ENCODE assay signal across 8 cellular contexts in the genomic region with DNA sequence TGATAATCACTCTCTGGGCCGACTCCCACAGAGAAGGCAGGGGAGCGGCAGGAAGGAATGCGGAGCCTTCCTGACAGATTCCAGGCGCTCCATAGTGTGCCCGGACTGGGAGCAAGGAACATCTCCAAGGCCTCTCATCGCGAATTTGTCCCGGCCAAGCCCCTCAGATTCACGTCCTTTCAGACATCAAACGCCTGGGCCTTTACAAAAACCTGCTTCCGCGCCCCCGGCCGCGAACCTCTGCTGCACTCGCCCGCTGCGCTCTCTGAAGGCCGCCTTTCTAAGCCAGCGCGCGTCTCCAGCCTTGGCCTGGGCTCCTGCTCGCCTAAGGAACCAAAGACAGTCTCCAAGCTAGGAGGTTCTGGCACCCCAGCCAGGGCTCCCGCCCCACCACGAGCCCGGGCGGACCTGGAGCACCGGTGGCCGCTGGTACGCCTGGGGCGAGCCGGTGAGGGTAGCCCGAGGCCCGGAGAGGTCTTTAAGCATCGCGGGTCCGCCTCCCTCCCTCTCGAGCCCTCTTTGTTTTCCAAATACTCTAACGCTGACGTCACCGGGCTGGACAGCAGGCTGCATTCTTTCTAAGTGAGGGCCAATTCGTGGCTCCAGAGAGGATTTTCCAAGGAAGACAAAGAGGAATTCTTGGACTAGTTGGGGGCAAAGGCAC. TPM values are rescaled to one million over a fixed set of nuclear protein-coding genes. Genes with fewer than 3 reads are reported as not detected.
DNase-seq lines count a peak whose midpoint lies in the region; ATAC-seq and TF ChIP-seq lines count a peak whose summit lies in the region.

No MANE protein-coding gene starts in this region.

- H3K9me3 ChIP-seq in Caco-2 (no peaks in the 10 kb centered on the region), right cardiac atrium (ENCODE audit: control insufficient read depth, low read length) (no peaks in the 10 kb centered on the region)

- H3K27me3 ChIP-seq in Caco-2 (replicated peaks; ENCODE audit: control insufficient read depth, insufficient read depth, low read length) (no peaks in the 10 kb centered on the region), right cardiac atrium (ENCODE audit: control insufficient read depth, insufficient read depth) (no peaks in the 10 kb centered on the region)

- ATAC-seq in right cardiac atrium: peak; percentile 80 to 81
- no peak for ATAC-seq in GM19397 (IDR thresholded peaks at IDR 0.05; ENCODE audit: unreplicated experiment)
- no peak for ATAC-seq in HG02973 (IDR thresholded peaks at IDR 0.05; ENCODE audit: unreplicated experiment)
- ATAC-seq in HG02840 (IDR thresholded peaks at IDR 0.05; ENCODE audit: low FRiP score, unreplicated experiment): no peak

- TSS peak; percentile 45 for BruUV-seq in Caco-2 (replicated peaks; lab: Mats Ljungman, UMichigan)

- TF ChIP-seq CTCF in Caco-2 (IDR thresholded peaks at IDR 0.05; ENCODE audit: insufficient read depth in 1 of 2, low read depth in 1 of 2, low read length in 1 of 2, severe bottlenecking in 1 of 2, unreplicated experiment in 1 of 2): no peak

- H3K27ac ChIP-seq in right cardiac atrium (ENCODE audit: low read length): peak overlapping the region; percentile 99

- POLR2A ChIA-PET in Caco-2 (lab: Charles Lee): interaction anchor here (0.6 to 4.6 kb wide), 7 partner anchors 8 to 72 kb away, joined by 3 to 70 read pairs (median 6); no protein-coding TSS in a partner anchor

- H3K4me1 ChIP-seq in Caco-2 (peaks cover 69% of the 10 kb centered on the region), right cardiac atrium (ENCODE audit: control insufficient read depth, insufficient read depth, low read length) (peaks cover 35% of the 10 kb centered on the region)

- H3K36me3 ChIP-seq in Caco-2 (ENCODE audit: control insufficient read depth, insufficient read depth, low read length): peaks cover 16% of the 10 kb centered on the region

- peak; percentile 75 to 77 for DNase-seq in Caco-2
- peak; percentile 12 for DNase-seq in NCI-H1048 (lab: John Stamatoyannopoulos, UW)
- peak; percentile 96 for DNase-seq in astrocyte of the hippocampus (ENCODE audit: low read depth, low spot score)
- DNase-seq in right cardiac atrium: peak; percentile 87 to 94 (median 91)
- DNase-seq in posterior vena cava (ENCODE audit: low spot score): peak; percentile 92

- H3K4me3 ChIP-seq in Caco-2 (ENCODE audit: low read depth, low read length) (peak overlapping the region; percentile 92), right cardiac atrium (ENCODE audit: low read length) (peak overlapping the region; percentile 77)

- intact Hi-C loops in Caco-2 (cut with micrococcal nuclease; ENCODE audit: unreplicated experiment) (loop anchor here (1.0 kb wide), 1 partner anchor 40 kb away; no protein-coding TSS in a partner anchor), right cardiac atrium (cut with DNase I) (loop anchor here in 2 of 4 donors (5.0 to 10.0 kb wide), 3 partner anchors 61 to 159 kb away; no protein-coding TSS in a partner anchor), posterior vena cava (cut with DNase I) (loop anchor here (5.0 to 10.0 kb wide), 3 partner anchors 61 to 94 kb away; no protein-coding TSS in a partner anchor)

- WGBS in right cardiac atrium: 6% methylated on average over 42 of the region's 42 CpGs

- H3K9me3 Mint-ChIP-seq in Caco-2 (ENCODE audit: unreplicated experiment): no peaks in the 10 kb centered on the region

- peaks cover 68% of the 10 kb centered on the region for H3K36me3 Mint-ChIP-seq in Caco-2 (ENCODE audit: insufficient read depth, unreplicated experiment)

- peaks cover 50% of the 10 kb centered on the region for H3K4me1 Mint-ChIP-seq in Caco-2 (ENCODE audit: low read depth, unreplicated experiment)

- peak overlapping the region; percentile 85 for H3K4me3 Mint-ChIP-seq in Caco-2 (ENCODE audit: unreplicated experiment)

- H3K27me3 Mint-ChIP-seq in Caco-2 (ENCODE audit: insufficient read depth, unreplicated experiment): no peaks in the 10 kb centered on the region

- peak overlapping the region; percentile 77 for H3K27ac Mint-ChIP-seq in Caco-2 (ENCODE audit: unreplicated experiment)

- CTCF ChIA-PET in Caco-2 (lab: Charles Lee): interaction anchor here (1.3 to 2.0 kb wide), 4 partner anchors 9 to 112 kb away, joined by 6 to 13 read pairs (median 7); partner anchors contain the start of genes ANAPC13 and CEP63

RNA-seq across cellular contexts. Expression of gene AMOTL2, which starts 0.8 kb away (rescaled TPM):
- total RNA-seq in Caco-2 (2022) (220 and 271 TPM in 2 replicates), right cardiac atrium (10 to 100 TPM; 44.6 to 57.6 (median 47.6) TPM), posterior vena cava (10 to 100 TPM; 49.9 to 56.5 TPM)
- polyA plus RNA-seq in right cardiac atrium: 22.9 TPM

Comparison
In these comparisons a context has a peak if more than half of its experiments do, and no peak if none do; other contexts are left out.
1. DNase-seq: peak in every context shown above with its lines; median percentile 96 in astrocyte of the hippocampus; 92 in posterior vena cava; 91 in right cardiac atrium; 76 in Caco-2; 12 in NCI-H1048.
2. ATAC-seq: peak in right cardiac atrium (2 of 2); none in GM19397 (single experiment), HG02973 (single experiment) and HG02840 (single experiment).